In the genomic region with DNA sequence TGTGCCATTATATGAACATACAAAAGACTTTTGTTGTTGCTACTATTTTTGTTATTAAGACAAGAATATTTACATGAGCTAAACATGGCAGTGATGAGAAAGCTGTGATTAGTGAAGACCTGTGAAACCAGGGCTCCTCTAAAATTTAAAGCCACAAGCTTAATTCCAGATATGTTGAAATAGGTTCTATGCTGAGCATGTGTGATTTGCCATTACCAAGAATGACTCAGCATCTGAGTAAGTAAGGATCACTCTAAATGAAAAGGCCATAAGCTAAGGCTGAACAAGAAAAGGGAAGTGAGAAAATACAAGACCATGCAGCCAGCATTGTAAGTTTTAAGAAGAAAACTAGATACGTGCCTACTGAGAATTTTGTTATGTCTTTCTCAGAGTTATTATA, we compare ENCODE assay signal across 8 cellular contexts.
DNase-seq lines count a peak whose midpoint lies in the region; ATAC-seq, FAIRE-seq and TF ChIP-seq lines count a peak whose summit lies in the region.

No MANE protein-coding gene starts in this region.

- BruUV-seq in mammary epithelial cell (replicated peaks; lab: Mats Ljungman, UMichigan): no TSS peak

- H3K27ac ChIP-seq in KMS-11 (peak overlapping the region; percentile 40), mammary epithelial cell (ENCODE audit: insufficient read depth, low read depth, low read length) (peak overlapping the region; percentile 28), spleen (peak overlapping the region in 4 of 8 donors; percentile 9 to 41 (median 25))

- H3K9ac ChIP-seq in KMS-11 (peak overlapping the region; percentile 7; the same call in 1 of the 2 replicates), mammary epithelial cell (ENCODE audit: insufficient read depth, low read length) (no peak overlapping the region)

- peak; percentile 98 for FAIRE-seq in GM12892 (lab: Jason Lieb, UNC)

- TF ChIP-seq POLR2A in GM12892 (IDR thresholded peaks at IDR 0.05; ENCODE audit: low read depth, low read length): no peak
- no peak for TF ChIP-seq POLR2A in spleen (IDR thresholded peaks at IDR 0.05)

- peaks cover 21% of the 10 kb centered on the region for H3K4me1 ChIP-seq in KMS-11 (ENCODE audit: low read depth, poor library complexity, severe bottlenecking)
- H3K4me1 ChIP-seq in mammary epithelial cell (ENCODE audit: insufficient read depth, low read length): peaks cover 16% of the 10 kb centered on the region
- peaks cover 0 to 14% (median 0%) of the 10 kb centered on the region in 6 donors for H3K4me1 ChIP-seq in spleen

- ATAC-seq in GM21786 (IDR thresholded peaks at IDR 0.05; ENCODE audit: unreplicated experiment): peak; percentile 100

- H3K27me3 ChIP-seq in KMS-11 (ENCODE audit: insufficient read depth, low read depth): no peaks in the 10 kb centered on the region
- no peaks in the 10 kb centered on the region for H3K27me3 ChIP-seq in mammary epithelial cell (ENCODE audit: insufficient read depth, low read length)
- no peaks in the 10 kb centered on the region for H3K27me3 ChIP-seq in spleen (replicated peaks in 1 of 7)

- WGBS in mammary epithelial cell (ENCODE audit: low coverage, missing lambda C conversion rate): 12% methylated on average over 1 of the region's 1 CpG
- 26 to 46% (median 38%) methylated on average over 1 of the region's 1 CpG for WGBS in spleen, 5 donors

- H3K4me3 ChIP-seq in KMS-11 (IDR thresholded peaks at IDR 0.05; ENCODE audit: insufficient read depth, low read depth, low read length) (no peak overlapping the region), mammary epithelial cell (replicated peaks in 1 of 3; ENCODE audit: insufficient read depth in 1 of 3, low read depth in 2 of 3, low read length in 3 of 3) (no peak overlapping the region), retinal pigment epithelial cell (ENCODE audit: low read length) (no peak overlapping the region), spleen (no peak overlapping the region)

- no peaks in the 10 kb centered on the region for H3K79me2 ChIP-seq in KMS-11 (ENCODE audit: insufficient read depth, low read depth)
- H3K79me2 ChIP-seq in mammary epithelial cell (ENCODE audit: insufficient read depth, low read length): no peaks in the 10 kb centered on the region

- H3K4me2 ChIP-seq in KMS-11: peak overlapping the region; percentile 44
- no peak overlapping the region for H3K4me2 ChIP-seq in mammary epithelial cell (ENCODE audit: insufficient read depth, low read depth, low read length)

- H2AFZ ChIP-seq in KMS-11 (ENCODE audit: low read depth) (peak overlapping the region; percentile 31; the same call in 1 of the 2 replicates), mammary epithelial cell (ENCODE audit: low read depth, low read length) (peak overlapping the region; percentile 75)

- no peak for TF ChIP-seq CTCF in KMS-11 (conservative IDR thresholded peaks at IDR 0.05; ENCODE audit: low read depth, low read length)
- TF ChIP-seq CTCF in mammary epithelial cell (conservative IDR thresholded peaks at IDR 0.05 in 1 of 2, IDR thresholded peaks at IDR 0.05 in 1 of 2; ENCODE audit: extremely low read depth in 1 of 2, insufficient read depth in 1 of 2, low read depth in 1 of 2, low read length in 2 of 2): no peak
- no peak for TF ChIP-seq CTCF in retinal pigment epithelial cell (conservative IDR thresholded peaks at IDR 0.05; ENCODE audit: low read depth, low read length)
- TF ChIP-seq CTCF in spleen (IDR thresholded peaks at IDR 0.05 in 8 of 11, conservative IDR thresholded peaks at IDR 0.05 in 3 of 11): no peak

- no peak for DNase-seq in GM12892 (ENCODE audit: insufficient read length)
- peak; percentile 86 for DNase-seq in mammary epithelial cell
- peak; percentile 69 for DNase-seq in retinal pigment epithelial cell (ENCODE audit: low read depth)
- DNase-seq in COR-L47 (lab: John Stamatoyannopoulos, UW): no peak
- no peak for DNase-seq in activated naive CD4-positive, alpha-beta T cell (lab: John Stamatoyannopoulos, UW)
- DNase-seq in spleen: no peak

- dilution Hi-C loops in mammary epithelial cell (cut with HindIII; ENCODE audit: low sequenced_read_pairs): no loop called here

- in situ Hi-C loops in mammary epithelial cell (cut with MboI; ENCODE audit: low sequenced_read_pairs in 2 of 2): no loop called here

- H3K36me3 ChIP-seq in KMS-11 (ENCODE audit: insufficient read depth) (no peaks in the 10 kb centered on the region), mammary epithelial cell (ENCODE audit: insufficient read depth, low read length) (no peaks in the 10 kb centered on the region), spleen (no peaks in the 10 kb centered on the region)

- intact Hi-C loops in mammary epithelial cell (cut with micrococcal nuclease): no loop called here
- intact Hi-C loops in spleen (cut with DNase I; ENCODE audit: low total_unique reads): no loop called here

- H4K20me1 ChIP-seq in KMS-11 (ENCODE audit: insufficient read depth) (no peaks in the 10 kb centered on the region), mammary epithelial cell (ENCODE audit: insufficient read depth, low read length) (no peaks in the 10 kb centered on the region)

- H3K9me3 ChIP-seq in mammary epithelial cell (replicated peaks; ENCODE audit: insufficient read depth, low read length): no peaks in the 10 kb centered on the region
- no peaks in the 10 kb centered on the region for H3K9me3 ChIP-seq in spleen

- CTCF ChIA-PET in mammary epithelial cell (lab: Charles Lee; ENCODE audit: low non-redundant PET): no interaction called here

Comparison
In these comparisons a context has a peak if more than half of its experiments do, and no peak if none do; other contexts are left out.
1. DNase-seq: peak in mammary epithelial cell (single experiment) and retinal pigment epithelial cell (single experiment); none in GM12892 (single experiment), COR-L47 (single experiment), activated naive CD4-positive, alpha-beta T cell (0 of 4) and spleen (single experiment).